In genomic region chr15:78204351-78205309, GRCh38 we compare ENCODE assay signal across 10 cellular contexts. TPM values are rescaled to one million over a fixed set of nuclear protein-coding genes. Genes with fewer than 3 reads are reported as not detected.
DNase-seq lines count a peak whose midpoint lies in the region; ATAC-seq and TF ChIP-seq lines count a peak whose summit lies in the region.
"Had no signal": no experiment of that assay in that cellular context is flagged by ENCODE, and none has a peak within 500 bp of the region (broad histone marks: within the 10 kb centered on the region; RNA-seq: fewer than 3 reads in every experiment).

No MANE protein-coding gene starts in this region.

- H3K27ac ChIP-seq in HEK293 (ENCODE audit: extremely low read depth, low read depth, low read length) (no peak overlapping the region), dorsolateral prefrontal cortex (peak overlapping the region in 58 of 59 donors; percentile 24 to 94 (median 81)), layer of hippocampus (ENCODE audit: low read depth, low read length) (peak overlapping the region; percentile 92), gastrocnemius medialis (peak overlapping the region; percentile 71 to 80 (median 78))

- ATAC-seq in gastrocnemius medialis = peak; percentile 83 to 87
- ATAC-seq in left colon = no peak
- no peak for ATAC-seq in left lobe of liver

- TF ChIP-seq CTCF in HEK293 (tag by site-specific recombination; IDR thresholded peaks at IDR 0.05) (no peak), dorsolateral prefrontal cortex (IDR thresholded peaks at IDR 0.05 in 54 of 56, conservative IDR thresholded peaks at IDR 0.05 in 2 of 56; ENCODE audit: low read depth in 1 of 56, partially characterized antibody in 56 of 56) (no peak), gastrocnemius medialis (IDR thresholded peaks at IDR 0.05 in 4 of 5, conservative IDR thresholded peaks at IDR 0.05 in 1 of 5) (no peak)

- no peak overlapping the region for H3K4me3 ChIP-seq in HEK293 (ENCODE audit: low read depth, low read length)
- H3K4me3 ChIP-seq in dorsolateral prefrontal cortex = no peak overlapping the region
- no peak overlapping the region for H3K4me3 ChIP-seq in gastrocnemius medialis

- H3K9me3 ChIP-seq in HEK293 (ENCODE audit: control insufficient read depth, insufficient read depth, low read depth, low read length) (no peaks in the 10 kb centered on the region), gastrocnemius medialis (no peaks in the 10 kb centered on the region)

- intact Hi-C loops in dorsolateral prefrontal cortex (cut with DNase I) (no loop called here), gastrocnemius medialis (cut with DNase I; ENCODE audit: low total_unique reads) (loop anchor here (5.0 kb wide), 2 partner anchors 33 to 202 kb away; no protein-coding TSS in a partner anchor), left colon (cut with DNase I, micrococcal nuclease) (no loop called here)

- H3K36me3 ChIP-seq in HEK293 (ENCODE audit: control insufficient read depth in 2 of 2, insufficient read depth in 1 of 2, low read length in 2 of 2) (no peaks in the 10 kb centered on the region), gastrocnemius medialis (no peaks in the 10 kb centered on the region)

- in situ Hi-C loops in gastrocnemius medialis (cut with MboI; ENCODE audit: low sequenced_read_pairs in 4 of 4) = no loop called here

- no peaks in the 10 kb centered on the region for H3K27me3 ChIP-seq in dorsolateral prefrontal cortex
- H3K27me3 ChIP-seq in layer of hippocampus (ENCODE audit: control insufficient read depth, insufficient read depth, low read length) = no peaks in the 10 kb centered on the region
- H3K27me3 ChIP-seq in gastrocnemius medialis = no peaks in the 10 kb centered on the region

- DNase-seq in dorsolateral prefrontal cortex = peak in 7 of 10 donors; percentile 48 to 74 (median 68)
- DNase-seq in gastrocnemius medialis = peak; percentile 52 to 71
- no peak for DNase-seq in NCI-H2029 treated with DMSO at 0.1 percent for 48 hours (lab: John Stamatoyannopoulos, UW)
- no peak for DNase-seq in left colon
- DNase-seq in left lobe of liver (ENCODE audit: low spot score) = no peak
- no peak for DNase-seq in UCSD-AML1 (lab: John Stamatoyannopoulos, UW; ENCODE audit: unreplicated experiment)

- TF ChIP-seq POLR2A in gastrocnemius medialis (IDR thresholded peaks at IDR 0.05) = no peak

- POLR2A ChIA-PET in HEK293 (lab: Yijun Ruan, JAX) = no interaction called here

- H3K4me1 ChIP-seq in HEK293 (ENCODE audit: control insufficient read depth, insufficient read depth, low read length) (no peaks in the 10 kb centered on the region), gastrocnemius medialis (peaks cover 48 to 53% of the 10 kb centered on the region in 2 donors)

- CTCF ChIA-PET in HEK293 (lab: Yijun Ruan, JAX) = interaction anchor here (0.7 to 2.8 kb wide), 6 partner anchors 9 to 125 kb away, joined by 3 to 33 read pairs (median 4); no protein-coding TSS in a partner anchor

TF ChIP-seq in HEK293, 187 proteins besides CTCF, POLR2A, EP300 and RAD21:
- TF ChIP-seq ZNF274 (IDR thresholded peaks at IDR 0.05; ENCODE audit: low read length) = no peak
- no peak for TF ChIP-seq ZNF274 (tag by site-specific recombination; IDR thresholded peaks at IDR 0.05; ENCODE audit: borderline replicate concordance)
- no peak for TF ChIP-seq ZNF704 (tag by site-specific recombination; IDR thresholded peaks at IDR 0.05)
- TF ChIP-seq ZIC2 (tag by site-specific recombination; IDR thresholded peaks at IDR 0.05) = peak; percentile 90
- no peak for TF ChIP-seq SP3 (tag by site-specific recombination; IDR thresholded peaks at IDR 0.05)
- peak; percentile 61 for TF ChIP-seq GLIS1 (tag by site-specific recombination; IDR thresholded peaks at IDR 0.05)
- no peak for TF ChIP-seq ZNF266 (tag by site-specific recombination; IDR thresholded peaks at IDR 0.05; ENCODE audit: low read depth)

RNA-seq across cellular contexts. Expression of gene ACSBG1, which starts 29.7 kb away (rescaled TPM):
- total RNA-seq in dorsolateral prefrontal cortex (100 to 1,000 TPM in 47 of 120 experiments, 10 to 100 TPM in 73; 48.0 to 276 (median 94.0) TPM), gastrocnemius medialis (1 to 10 TPM in 1 of 4 donors, not detected in 3; 1.9 TPM), left colon (under 1 TPM; 0.45 to 0.58 TPM), left lobe of liver (not detected)
- total RNA-seq: aorta, M059J had no signal

RNA-seq across cellular contexts. Expression of gene IDH3A, which starts 55.5 kb away (rescaled TPM):
- total RNA-seq in dorsolateral prefrontal cortex = 100 to 1,000 TPM; 101 to 276 (median 201) TPM
- total RNA-seq in gastrocnemius medialis = 100 to 1,000 TPM; 133 to 202 (median 168) TPM
- total RNA-seq in left colon = 100 to 1,000 TPM; 176 to 247 TPM
- total RNA-seq in left lobe of liver = 29.4 TPM

RNA-seq across cellular contexts. Expression of gene DNAJA4, which starts 59.7 kb away (rescaled TPM):
- total RNA-seq in dorsolateral prefrontal cortex = 100 to 1,000 TPM in 49 of 120 experiments, 10 to 100 TPM in 71; 52.5 to 507 (median 97.1) TPM
- 100 to 1,000 TPM in 1 of 4 donors, 10 to 100 TPM in 3; 13.7 to 120 (median 37.8) TPM for total RNA-seq in gastrocnemius medialis
- total RNA-seq in left colon = 10 to 100 TPM; 36.7 to 39.6 TPM
- total RNA-seq in left lobe of liver = 0.86 TPM

Comparison
In these comparisons a context has a peak if more than half of its experiments do, and no peak if none do; other contexts are left out.
1. DNase-seq: peak in dorsolateral prefrontal cortex (7 of 10) and gastrocnemius medialis (2 of 2); none in NCI-H2029 treated with DMSO at 0.1 percent for 48 hours (single experiment), left colon (0 of 2), left lobe of liver (single experiment) and UCSD-AML1 (single experiment).
2. ATAC-seq: peak in gastrocnemius medialis (2 of 2); none in left colon (single experiment) and left lobe of liver (single experiment).
3. RNA of gene ACSBG1, which starts 29.7 kb away (total RNA-seq): 48.0 to 276 TPM in dorsolateral prefrontal cortex; 0.45 to 0.58 TPM in left colon, not detected in left lobe of liver (single experiment) and 1.9 TPM in gastrocnemius medialis; every median in the first group is over 10 times any median in the second.